Comparison of ENCODE assay signal across 1 cellular context in genomic region chr17:74760404-74761105, GRCh38.
TF ChIP-seq lines count a peak whose summit lies in the region.

No MANE protein-coding gene starts in this region.

TF ChIP-seq in SK-N-SH treated with all-trans-retinoic acid at 6 μM for 48 hours, 23 proteins besides CTCF, POLR2A, EP300 and RAD21 (continued from another document):
- TF ChIP-seq TSHZ2 (CRISPR knock-in tag; IDR thresholded peaks at IDR 0.05): peak; percentile 96; the same call in 1 of the 2 replicates
